In the genomic region with DNA sequence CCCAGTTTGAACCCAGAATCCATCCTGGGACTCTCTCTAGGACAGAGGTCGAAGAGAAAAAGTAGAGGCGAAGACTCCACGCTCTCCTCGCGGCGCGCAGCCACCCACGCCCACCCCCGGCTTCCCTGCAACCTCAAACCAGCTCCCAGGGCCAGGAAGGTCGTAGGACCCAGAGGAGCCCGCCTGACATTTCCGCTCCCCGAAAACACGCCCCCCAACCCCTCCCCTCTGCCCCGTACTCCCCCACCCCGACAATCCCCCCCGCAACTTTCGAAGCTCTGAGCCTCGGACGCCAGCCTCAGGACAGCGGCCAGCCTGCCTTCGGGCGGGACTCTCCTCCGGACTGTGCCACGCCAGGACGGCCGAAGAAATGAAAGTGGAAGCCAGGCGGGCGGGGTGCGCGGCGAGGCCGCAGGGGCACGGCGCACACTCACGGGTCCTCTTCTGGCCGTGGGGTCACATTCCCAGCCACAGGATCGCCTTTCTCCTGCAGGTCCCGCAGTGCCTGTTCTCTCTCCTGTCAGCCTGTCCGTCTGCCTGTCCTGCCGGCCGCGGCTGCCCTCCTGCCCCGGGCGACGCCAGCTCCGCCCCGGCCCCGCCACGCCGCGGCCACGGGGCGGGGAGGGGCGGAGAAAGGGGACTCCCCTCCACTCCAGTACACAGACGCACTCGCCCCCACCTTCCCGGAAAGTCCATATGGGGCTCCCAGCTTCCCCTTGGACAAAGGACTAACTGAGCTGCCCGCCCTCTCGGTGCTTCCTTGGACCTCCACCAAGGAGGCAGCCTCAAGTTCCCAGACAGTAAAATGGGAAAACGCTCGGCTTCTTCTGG, we compare ENCODE assay signal across 8 cellular contexts. TPM values are rescaled to one million over a fixed set of nuclear protein-coding genes. Genes with fewer than 3 reads are reported as not detected.
DNase-seq lines count a peak whose midpoint lies in the region; ATAC-seq and TF ChIP-seq lines count a peak whose summit lies in the region.

A gene (minus strand): TSS at position 535 of the 831 bp plus-strand sequence. CDS start 3,490 bp downstream, outside the sequence.

- H3K36me3 ChIP-seq in stomach smooth muscle (ENCODE audit: control insufficient read depth in 2 of 2, insufficient read depth in 2 of 2, low read length in 2 of 2): peaks cover 0 to 2% of the 10 kb centered on the region in 2 donors

- peak; percentile 70 for ATAC-seq in GM18511 (IDR thresholded peaks at IDR 0.05; ENCODE audit: unreplicated experiment)
- ATAC-seq in HG03066 (IDR thresholded peaks at IDR 0.05; ENCODE audit: low read depth, unreplicated experiment): peak; percentile 59

- H3K9me3 Mint-ChIP-seq in neural crest cell: no peaks in the 10 kb centered on the region

- TF ChIP-seq CTCF in fibroblast of villous mesenchyme (IDR thresholded peaks at IDR 0.05; ENCODE audit: insufficient read depth, low read depth, low read length): no peak
- no peak for TF ChIP-seq CTCF in neural crest cell (conservative IDR thresholded peaks at IDR 0.05)

- peak; percentile 43 for DNase-seq in 8988T
- peak; percentile 79 for DNase-seq in RKO (ENCODE audit: low spot score)
- peak; percentile 89 for DNase-seq in activated effector memory CD4-positive, alpha-beta T cell treated with anti-CD3 and anti-CD28 coated beads, Interleukin-2, amount 50 U/mL, for 16 hours
- peak; percentile 84 for DNase-seq in fibroblast of villous mesenchyme (ENCODE audit: low read depth)
- peak; percentile 39 for DNase-seq in neural crest cell (ENCODE audit: low read depth, low spot score)

- peak within 1 kb of the TSS; percentile 78 for H3K27ac Mint-ChIP-seq in neural crest cell (ENCODE audit: unreplicated experiment)

- no peaks in the 10 kb centered on the region for H3K36me3 Mint-ChIP-seq in neural crest cell (ENCODE audit: low read depth)

- H3K27me3 ChIP-seq in stomach smooth muscle (ENCODE audit: control insufficient read depth in 1 of 2, insufficient read depth in 2 of 2, low read length in 2 of 2): no peaks in the 10 kb centered on the region

- peak within 1 kb of the TSS; percentile 91 for H3K4me3 Mint-ChIP-seq in neural crest cell

- peak within 1 kb of the TSS; percentile 80 to 85 for H3K9ac ChIP-seq in stomach smooth muscle (ENCODE audit: low read length in 2 of 2)

- H3K4me1 Mint-ChIP-seq in neural crest cell: peaks cover 29% of the 10 kb centered on the region

- peak within 1 kb of the TSS; percentile 75 for H3K4me3 ChIP-seq in fibroblast of villous mesenchyme (ENCODE audit: low read depth, low read length)
- H3K4me3 ChIP-seq in stomach smooth muscle (ENCODE audit: low read length in 2 of 2): peak within 1 kb of the TSS; percentile 74 to 94

- H3K27me3 Mint-ChIP-seq in neural crest cell (ENCODE audit: low read depth): peaks cover 4% of the 10 kb centered on the region

- H3K9me3 ChIP-seq in stomach smooth muscle (ENCODE audit: control insufficient read depth in 2 of 2, low read length in 2 of 2): no peaks in the 10 kb centered on the region

- peaks cover 50% of the 10 kb centered on the region for H3K4me1 ChIP-seq in stomach smooth muscle (ENCODE audit: control insufficient read depth, insufficient read depth, low read length)

- peak within 1 kb of the TSS; percentile 87 for H3K27ac ChIP-seq in stomach smooth muscle (ENCODE audit: low read length)

RNA-seq across cellular contexts. Expression of the gene that starts here (rescaled TPM):
- 5.2 and 8.6 TPM in 2 replicates for total RNA-seq in fibroblast of villous mesenchyme
- 3.2 and 4.1 TPM in 2 replicates for total RNA-seq in neural crest cell

Comparison
In these comparisons a context has a peak if more than half of its experiments do, and no peak if none do; other contexts are left out.
1. Peak in every context shown above with its lines: DNase-seq, ATAC-seq, H3K4me3 ChIP-seq and H3K27ac ChIP-seq.
2. DNase-seq: peak in every context shown above with its lines; median percentile 89 in activated effector memory CD4-positive, alpha-beta T cell treated with anti-CD3 and anti-CD28 coated beads, Interleukin-2, amount 50 U/mL, for 16 hours; 84 in fibroblast of villous mesenchyme; 79 in RKO; 43 in 8988T; 39 in neural crest cell.